2 cellular contexts compared by ENCODE assay signal in the genomic region with DNA sequence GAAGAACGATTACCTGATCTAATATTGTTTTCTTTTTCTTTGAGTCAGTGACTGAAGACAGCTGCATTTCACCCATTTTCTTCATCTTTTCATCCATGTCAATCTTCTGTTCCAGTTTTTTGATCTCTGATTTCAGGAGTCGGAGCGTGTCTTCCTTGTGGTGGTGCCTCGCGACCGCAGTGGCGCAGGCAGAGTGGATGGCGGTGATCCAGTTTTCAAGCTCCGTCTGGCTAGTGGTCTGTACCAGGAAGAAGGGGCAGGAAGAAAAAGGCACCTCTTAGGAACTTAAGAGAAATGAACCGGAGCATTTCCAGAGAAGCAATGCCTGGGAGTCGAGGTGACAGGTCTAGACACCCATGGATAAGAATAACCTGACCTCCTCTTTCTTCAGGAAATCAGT.
"Had no signal": no experiment of that assay in that cellular context is flagged by ENCODE, and none has a peak within 500 bp of the region (broad histone marks: within the 10 kb centered on the region; RNA-seq: fewer than 3 reads in every experiment).

No MANE protein-coding gene starts in this region.

- DNase-seq: GDM1, GF-D8 had no signal
